ENCODE assay signal across 8 cellular contexts in the genomic region with DNA sequence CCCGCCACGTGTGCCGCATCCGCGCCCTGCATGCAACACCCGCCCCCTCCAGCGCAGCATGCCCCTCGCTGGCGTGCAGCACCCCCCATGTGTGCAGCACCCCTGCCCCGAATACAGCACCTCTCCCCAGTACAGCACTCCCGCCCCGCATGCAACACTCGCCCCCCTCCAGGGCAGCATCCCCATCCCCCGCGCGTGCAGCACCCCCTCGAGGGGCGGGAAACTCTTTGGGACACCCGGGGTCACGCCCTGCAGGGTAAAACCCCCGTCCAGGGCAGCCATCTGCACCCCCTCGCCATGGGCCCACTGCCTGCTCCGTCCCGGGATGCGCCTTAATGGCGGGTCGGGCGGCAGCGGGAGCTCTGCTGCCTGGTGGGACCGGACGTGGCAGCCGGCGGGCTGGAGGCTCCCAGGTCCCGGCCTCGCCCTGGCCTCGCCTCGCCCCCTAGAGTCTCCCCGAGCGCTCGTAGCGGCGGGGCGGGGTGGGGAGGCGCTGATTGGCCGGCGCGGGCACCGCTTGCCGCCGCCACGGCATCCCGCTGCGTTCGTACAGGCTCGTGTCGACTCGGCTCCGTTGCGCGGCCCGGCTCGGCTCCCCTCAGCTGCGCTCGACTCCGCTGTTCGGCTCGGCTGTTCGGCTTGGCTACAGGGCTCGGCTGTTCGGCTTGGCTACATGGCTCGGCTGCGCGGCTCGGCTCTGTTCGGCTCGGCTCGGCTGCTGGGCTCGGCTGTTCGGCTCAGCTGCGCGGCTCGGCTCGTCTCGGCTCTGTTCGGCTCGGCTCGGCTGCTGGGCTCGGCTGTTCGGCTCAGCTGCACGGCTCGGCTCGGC. TPM values are rescaled to one million over a fixed set of nuclear protein-coding genes. Genes with fewer than 3 reads are reported as not detected.
DNase-seq lines count a peak whose midpoint lies in the region; ATAC-seq and TF ChIP-seq lines count a peak whose summit lies in the region.

No MANE protein-coding gene starts in this region.

- peaks cover 53% of the 10 kb centered on the region for H3K27me3 ChIP-seq in left ventricle myocardium inferior (ENCODE audit: low read depth)

- H3K27me3 Mint-ChIP-seq in T-cell = peaks cover 25 to 26% of the 10 kb centered on the region in 2 donors
- peaks cover 42% of the 10 kb centered on the region for H3K27me3 Mint-ChIP-seq in type B pancreatic cell

- TF ChIP-seq CTCF in left ventricle myocardium inferior (IDR thresholded peaks at IDR 0.05; ENCODE audit: borderline replicate concordance) (peak; percentile 30), type B pancreatic cell (conservative IDR thresholded peaks at IDR 0.05) (peak; percentile 34)

- DNase-seq in GM04504 (ENCODE audit: low read depth) (peak; percentile 88), NCI-H1417 (lab: John Stamatoyannopoulos, UW) (peak; percentile 94 to 98 (median 97)), T-cell (peak; percentile 89 to 98 (median 95)), amygdala (lab: John Stamatoyannopoulos, UW) (peak; percentile 38 to 99 (median 94)), left ventricle myocardium inferior (peak; percentile 96), posterior vena cava (ENCODE audit: low spot score) (peak; percentile 99), type B pancreatic cell (ENCODE audit: extremely low spot score, unreplicated experiment) (peak; percentile 98)

- H3K4me1 ChIP-seq in left ventricle myocardium inferior = peaks cover 22% of the 10 kb centered on the region

- intact Hi-C loops in left ventricle myocardium inferior (cut with micrococcal nuclease) (no loop called here), posterior vena cava (cut with DNase I) (no loop called here)

- no peaks in the 10 kb centered on the region for H3K9me3 ChIP-seq in left ventricle myocardium inferior (replicated peaks)

- H3K27ac ChIP-seq in left ventricle myocardium inferior (replicated peaks) = peak overlapping the region; percentile 71

- H3K36me3 ChIP-seq in left ventricle myocardium inferior = no peaks in the 10 kb centered on the region

- H3K9me3 Mint-ChIP-seq in T-cell (no peaks in the 10 kb centered on the region), type B pancreatic cell (no peaks in the 10 kb centered on the region)

- H3K4me1 Mint-ChIP-seq in T-cell (peaks cover 7 to 19% (median 9%) of the 10 kb centered on the region in 3 donors), type B pancreatic cell (ENCODE audit: unreplicated experiment) (peaks cover 10% of the 10 kb centered on the region)

- peak overlapping the region; percentile 76 for H3K4me3 ChIP-seq in left ventricle myocardium inferior

- H3K36me3 Mint-ChIP-seq in T-cell = peaks cover 2% of the 10 kb centered on the region
- H3K36me3 Mint-ChIP-seq in type B pancreatic cell = no peaks in the 10 kb centered on the region

- peak overlapping the region; percentile 63 to 68 (median 67) for H3K4me3 Mint-ChIP-seq in T-cell
- H3K4me3 Mint-ChIP-seq in type B pancreatic cell = peak overlapping the region; percentile 76

- CTCF ChIA-PET in T-cell (lab: Charles Lee) = no interaction called here

- H3K27ac Mint-ChIP-seq in T-cell = no peak overlapping the region
- no peak overlapping the region for H3K27ac Mint-ChIP-seq in type B pancreatic cell

- peak; percentile 75 for ATAC-seq in HG02623 (IDR thresholded peaks at IDR 0.05; ENCODE audit: unreplicated experiment)
- ATAC-seq in T-cell (replicated peaks in 1 of 4) = peak; percentile 93 to 96 (median 94)

- POLR2A ChIA-PET in T-cell (lab: Charles Lee) = no interaction called here

RNA-seq across cellular contexts. Expression of a gene that starts 0.4 kb away (rescaled TPM):
- total RNA-seq in T-cell (1 to 10 TPM in 2 of 5 donors, under 1 TPM in 3; 0.54 to 1.5 (median 0.95) TPM), left ventricle myocardium inferior (0.52 TPM), posterior vena cava (1 to 10 TPM in 1 of 2 donors, under 1 TPM in 1; 0.81 to 1.0 TPM), type B pancreatic cell (ENCODE audit: low replicate concordance) (8.6 and 13.8 TPM in 2 replicates)

Comparison
In these comparisons a context has a peak if more than half of its experiments do, and no peak if none do; other contexts are left out.
1. Peak in every context shown above with its lines: DNase-seq, ATAC-seq, H3K4me3 ChIP-seq and H3K27ac ChIP-seq.